ENCODE assay signal across 1 cellular context in genomic region chr7:156778201-156778600, GRCh38.
TF ChIP-seq lines count a peak whose summit lies in the region.

No MANE protein-coding gene starts in this region.

TF ChIP-seq in SK-N-SH, 30 proteins besides CTCF, POLR2A, EP300 and RAD21 (continued from another document):
- TF ChIP-seq ZBTB33 (IDR thresholded peaks at IDR 0.05; ENCODE audit: borderline replicate concordance, low read depth) (no peak), JUND (IDR thresholded peaks at IDR 0.05) (no peak), NRF1 (IDR thresholded peaks at IDR 0.05; ENCODE audit: low read depth, low read length) (no peak), USF1 (IDR thresholded peaks at IDR 0.05; ENCODE audit: borderline replicate concordance, low read depth) (no peak), YY1 (IDR thresholded peaks at IDR 0.05; ENCODE audit: low read depth) (no peak), FOXM1 (IDR thresholded peaks at IDR 0.05; ENCODE audit: low read depth) (no peak)
TF ChIP-seq in SK-N-SH: peak in this region for 0.
